In genomic region chr21:38840456-38841129, GRCh38 we compare ENCODE assay signal across 24 cellular contexts. TPM values are rescaled to one million over a fixed set of nuclear protein-coding genes. Genes with fewer than 3 reads are reported as not detected.
A peak's percentile ranks its signal among the peaks of the same experiment; 100 is the strongest.
DNase-seq lines count a peak whose midpoint lies in the region; ATAC-seq and TF ChIP-seq lines count a peak whose summit lies in the region.
"Had no signal": no experiment of that assay in that cellular context is flagged by ENCODE, and none has a peak within 500 bp of the region (broad histone marks: within the 10 kb centered on the region; RNA-seq: fewer than 3 reads in every experiment).

No MANE protein-coding gene starts in this region.

- H3K27ac ChIP-seq in PC-3 (ENCODE audit: low read length) (peak overlapping the region; percentile 85), coronary artery (no peak overlapping the region), smooth muscle cell (ENCODE audit: low read depth) (peak overlapping the region; percentile 89)
- H3K27ac ChIP-seq: cardiac muscle cell, prostate gland had no signal

- no TSS peak for BruUV-seq in PC-3 (replicated peaks; lab: Mats Ljungman, UMichigan)

- no peaks in the 10 kb centered on the region for H3K9me2 ChIP-seq in PC-3 (replicated peaks; ENCODE audit: low read length)

- peak overlapping the region; percentile 66; the same call in 1 of the 2 replicates for H3K4me2 ChIP-seq in PC-3 (ENCODE audit: low read length)
- H3K4me2 ChIP-seq in smooth muscle cell, result no peak overlapping the region

- H3K4me3 Mint-ChIP-seq in activated CD4-positive, alpha-beta T cell treated with anti-CD3 and anti-CD28 coated beads, Interleukin-2, amount 10 ng/mL, durations not matched to agents 24 days and 14 days, result no peak overlapping the region
- H3K4me3 Mint-ChIP-seq: activated B cell treated with CpG ODN at 0.5 μM for 24 hours; activated CD8-positive, alpha-beta T cell treated with anti-CD3 and anti-CD28 coated beads, Interleukin-2, amount 10 ng/mL, durations not matched to agents 7 days and 5 days; memory B cell had no signal

- WGBS in smooth muscle cell (ENCODE audit: low lambda C conversion rate), result 95% methylated on average over 13 of the region's 13 CpGs

- H3K36me3 ChIP-seq in PC-3 (ENCODE audit: low read depth, low read length), result no peaks in the 10 kb centered on the region
- H3K36me3 ChIP-seq in smooth muscle cell (ENCODE audit: low read depth), result no peaks in the 10 kb centered on the region
- H3K36me3 ChIP-seq: cardiac muscle cell, prostate gland had no signal

- H3K9ac ChIP-seq in PC-3 (ENCODE audit: low read length) (peak overlapping the region; percentile 58), smooth muscle cell (ENCODE audit: low read depth) (peak overlapping the region; percentile 36)

- H3K4me1 Mint-ChIP-seq in activated CD4-positive, alpha-beta T cell treated with anti-CD3 and anti-CD28 coated beads, Interleukin-2, amount 10 ng/mL, durations not matched to agents 24 days and 14 days, result peaks cover 10% of the 10 kb centered on the region
- H3K4me1 Mint-ChIP-seq: memory B cell had no signal

- intact Hi-C loops in activated CD4-positive, alpha-beta T cell treated with anti-CD3 and anti-CD28 coated beads, Interleukin-2, amount 10 ng/mL, durations not matched to agents 24 days and 14 days (cut with micrococcal nuclease), result no loop called here
- intact Hi-C loops in PC-3 (cut with micrococcal nuclease), result no loop called here

- H3K79me2 ChIP-seq in PC-3 (ENCODE audit: low read length) (no peaks in the 10 kb centered on the region), smooth muscle cell (ENCODE audit: low read depth) (no peaks in the 10 kb centered on the region)

- H3K4me1 ChIP-seq in PC-3 (ENCODE audit: insufficient read depth, low read length) (peaks cover 38% of the 10 kb centered on the region), smooth muscle cell (ENCODE audit: low read depth) (peaks cover 6% of the 10 kb centered on the region)
- H3K4me1 ChIP-seq: prostate gland had no signal

- H3K9me3 Mint-ChIP-seq in activated CD4-positive, alpha-beta T cell treated with anti-CD3 and anti-CD28 coated beads, Interleukin-2, amount 10 ng/mL, durations not matched to agents 24 days and 14 days, result no peaks in the 10 kb centered on the region
- H3K9me3 Mint-ChIP-seq: activated B cell treated with CpG ODN at 0.5 μM for 24 hours, memory B cell had no signal

- no peaks in the 10 kb centered on the region for H3K36me3 Mint-ChIP-seq in activated CD4-positive, alpha-beta T cell treated with anti-CD3 and anti-CD28 coated beads, Interleukin-2, amount 10 ng/mL, durations not matched to agents 24 days and 14 days (ENCODE audit: low read depth)
- H3K36me3 Mint-ChIP-seq: memory B cell had no signal

- H2AFZ ChIP-seq in PC-3 (ENCODE audit: low read length) (no peak overlapping the region), smooth muscle cell (ENCODE audit: low read depth) (no peak overlapping the region)

- H3K27ac Mint-ChIP-seq in activated CD4-positive, alpha-beta T cell treated with anti-CD3 and anti-CD28 coated beads, Interleukin-2, amount 10 ng/mL, durations not matched to agents 24 days and 14 days, result peak overlapping the region; percentile 13
- H3K27ac Mint-ChIP-seq: activated B cell treated with CpG ODN at 0.5 μM for 24 hours; activated CD8-positive, alpha-beta T cell treated with anti-CD3 and anti-CD28 coated beads, Interleukin-2, amount 10 ng/mL, durations not matched to agents 7 days and 5 days; memory B cell had no signal

- H4K20me1 ChIP-seq in PC-3 (ENCODE audit: low read length) (no peaks in the 10 kb centered on the region), smooth muscle cell (ENCODE audit: low read depth) (no peaks in the 10 kb centered on the region)

- DNase-seq in activated CD4-positive, alpha-beta T cell treated with anti-CD3 and anti-CD28 coated beads, Interleukin-2, amount 10 ng/mL, durations not matched to agents 24 days and 14 days, result no peak
- no peak for DNase-seq in activated CD4-positive, alpha-beta T cell treated with anti-CD3 and anti-CD28 coated beads for 1 hour
- DNase-seq in PC-3 (no peak), coronary artery (ENCODE audit: low spot score) (peak; percentile 50), smooth muscle cell (lab: John Stamatoyannopoulos, UW; ENCODE audit: unreplicated experiment) (no peak), iPS-NIHi11 (ENCODE audit: low spot score) (no peak), T-helper 9 cell (no peak)
- no peak for DNase-seq in NK-92 treated with Interleukin-12 subunit alpha and Interleukin-12 subunit beta, amount 100 ng/mL, for 24 hours (lab: John Stamatoyannopoulos, UW)
- DNase-seq: activated B cell treated with CpG ODN at 0.5 μM for 24 hours, activated T-cell treated with anti-CD3 and anti-CD28 coated beads for 4 hours, COR-L47, DMS79, dorsolateral prefrontal cortex, GF-D8, glutamatergic neuron, Karpas-422, NCI-H1092 treated with DMSO at 0.1 percent for 48 hours, NCI-H187 treated with DMSO at 0.1 percent for 48 hours, NCI-H524 treated with DMSO at 0.1 percent for 48 hours, RPMI8226 had no signal

- H3K9me3 ChIP-seq in PC-3 (ENCODE audit: low read length) (no peaks in the 10 kb centered on the region), smooth muscle cell (replicated peaks; ENCODE audit: low read depth) (no peaks in the 10 kb centered on the region)
- H3K9me3 ChIP-seq: prostate gland had no signal

- TF ChIP-seq CTCF in PC-3 (conservative IDR thresholded peaks at IDR 0.05; ENCODE audit: low read depth, low read length) (no peak), coronary artery (IDR thresholded peaks at IDR 0.05) (no peak), smooth muscle cell (IDR thresholded peaks at IDR 0.05; ENCODE audit: borderline replicate concordance, insufficient read depth, poor library complexity, severe bottlenecking) (no peak)

- CTCF ChIA-PET in PC-3 (lab: Charles Lee), result no interaction called here

- H3F3A ChIP-seq in PC-3 (ENCODE audit: low read length, unreplicated experiment) (peaks cover 12% of the 10 kb centered on the region), smooth muscle cell (ENCODE audit: low read depth) (peaks cover 3% of the 10 kb centered on the region)

- no peaks in the 10 kb centered on the region for H3K27me3 Mint-ChIP-seq in activated CD4-positive, alpha-beta T cell treated with anti-CD3 and anti-CD28 coated beads, Interleukin-2, amount 10 ng/mL, durations not matched to agents 24 days and 14 days

- POLR2A ChIA-PET in PC-3 (lab: Charles Lee; ENCODE audit: unreplicated experiment), result no interaction called here

- H3K27me3 ChIP-seq in PC-3 (ENCODE audit: low read length) (no peaks in the 10 kb centered on the region), smooth muscle cell (ENCODE audit: low read depth) (no peaks in the 10 kb centered on the region)
- H3K27me3 ChIP-seq: cardiac muscle cell, dorsolateral prefrontal cortex had no signal

- no peak for ATAC-seq in PC-3
- ATAC-seq: activated CD8-positive, alpha-beta T cell treated with anti-CD3 and anti-CD28 coated beads, Interleukin-2, amount 10 ng/mL, durations not matched to agents 7 days and 5 days had no signal

- H3K4me3 ChIP-seq in PC-3 (ENCODE audit: low read length) (no peak overlapping the region), coronary artery (no peak overlapping the region), smooth muscle cell (no peak overlapping the region)
- H3K4me3 ChIP-seq: cardiac muscle cell, dorsolateral prefrontal cortex, prostate gland had no signal

RNA-seq across cellular contexts. Expression of gene ETS2, which starts 34.9 kb away (rescaled TPM):
- total RNA-seq in activated CD4-positive, alpha-beta T cell treated with anti-CD3 and anti-CD28 coated beads, Interleukin-2, amount 10 ng/mL, durations not matched to agents 24 days and 14 days, result 28.6 and 30.4 TPM in 2 replicates
- total RNA-seq in PC-3 (2014; rRNA removed) (127 and 146 TPM in 2 replicates), smooth muscle cell (77.0 and 77.7 TPM in 2 replicates)
- polyA plus RNA-seq in smooth muscle cell, result 63.8 and 65.9 TPM in 2 replicates

Comparison
In these comparisons a context has a peak if more than half of its experiments do, and no peak if none do; other contexts are left out.
1. H3K27ac ChIP-seq: peak in PC-3 (single experiment) and smooth muscle cell (single experiment); none in coronary artery (0 of 2).